ENCODE assay signal across 11 cellular contexts in genomic region chr6:56841751-56842150, GRCh38.
DNase-seq lines count a peak whose midpoint lies in the region; ATAC-seq and TF ChIP-seq lines count a peak whose summit lies in the region.
"Had no signal": no experiment of that assay in that cellular context is flagged by ENCODE, and none has a peak within 500 bp of the region (broad histone marks: within the 10 kb centered on the region; RNA-seq: fewer than 3 reads in every experiment).

No MANE protein-coding gene starts in this region.

- H3K4me3 ChIP-seq in heart left ventricle (peak overlapping the region; percentile 28 to 90 (median 75)), brain microvascular endothelial cell (ENCODE audit: low read depth, low read length) (peak overlapping the region; percentile 69), lower lobe of right lung (peak overlapping the region; percentile 67), upper lobe of right lung (peak overlapping the region; percentile 60)

- no peaks in the 10 kb centered on the region for H3K27me3 ChIP-seq in heart left ventricle
- no peaks in the 10 kb centered on the region for H3K27me3 ChIP-seq in brain microvascular endothelial cell (replicated peaks)
- no peaks in the 10 kb centered on the region for H3K27me3 ChIP-seq in lower lobe of right lung (ENCODE audit: low read depth)
- no peaks in the 10 kb centered on the region for H3K27me3 ChIP-seq in upper lobe of right lung

- peaks cover 0 to 50% (median 19%) of the 10 kb centered on the region in 12 donors for H3K4me1 ChIP-seq in heart left ventricle
- H3K4me1 ChIP-seq in lower lobe of right lung: peaks cover 7% of the 10 kb centered on the region
- H3K4me1 ChIP-seq in upper lobe of right lung: no peaks in the 10 kb centered on the region

- ATAC-seq in heart left ventricle: no peak
- no peak for ATAC-seq in left ventricle myocardium superior
- no peak for ATAC-seq in lower lobe of right lung
- ATAC-seq in upper lobe of right lung: no peak
- ATAC-seq in GM21529 (IDR thresholded peaks at IDR 0.05; ENCODE audit: unreplicated experiment): no peak

- WGBS in heart left ventricle, 4 donors: 27 to 43% (median 36%) methylated on average over 1 of the region's 1 CpG

- TF ChIP-seq CTCF in heart left ventricle (IDR thresholded peaks at IDR 0.05) (no peak), brain microvascular endothelial cell (IDR thresholded peaks at IDR 0.05; ENCODE audit: low read depth, low read length, missing control alignments) (no peak), lower lobe of right lung (IDR thresholded peaks at IDR 0.05) (no peak), upper lobe of right lung (IDR thresholded peaks at IDR 0.05) (no peak)

- DNase-seq in heart left ventricle (no peak), left ventricle myocardium superior (no peak), brain microvascular endothelial cell (no peak), lower lobe of right lung (no peak), upper lobe of right lung (no peak), dermis blood vessel endothelial cell (no peak)
- DNase-seq in effector CD8-positive, alpha-beta T cell (lab: John Stamatoyannopoulos, UW): no peak
- DNase-seq: head of caudate nucleus, NCI-H1048, posterior cingulate gyrus had no signal

- in situ Hi-C loops in brain microvascular endothelial cell (cut with HindIII; ENCODE audit: low pct_ligation_motif_present, low sequenced_read_pairs): no loop called here

- H3K36me3 ChIP-seq in heart left ventricle: no peaks in the 10 kb centered on the region
- no peaks in the 10 kb centered on the region for H3K36me3 ChIP-seq in brain microvascular endothelial cell (replicated peaks)
- no peaks in the 10 kb centered on the region for H3K36me3 ChIP-seq in lower lobe of right lung
- H3K36me3 ChIP-seq in upper lobe of right lung: no peaks in the 10 kb centered on the region

- no peak for TF ChIP-seq POLR2A in heart left ventricle (IDR thresholded peaks at IDR 0.05)

- H3K27ac ChIP-seq in heart left ventricle (peak overlapping the region; percentile 24 to 97 (median 92)), brain microvascular endothelial cell (peak overlapping the region; percentile 81), lower lobe of right lung (peak overlapping the region; percentile 56), upper lobe of right lung (peak overlapping the region; percentile 28)

- no peaks in the 10 kb centered on the region for H3K9me3 ChIP-seq in heart left ventricle
- H3K9me3 ChIP-seq in lower lobe of right lung: no peaks in the 10 kb centered on the region
- no peaks in the 10 kb centered on the region for H3K9me3 ChIP-seq in upper lobe of right lung

- intact Hi-C loops in heart left ventricle (cut with DNase I): loop anchor here in 7 of 10 donors (2.0 to 5.0 kb wide), 6 partner anchors 27 to 129 kb away; no protein-coding TSS in a partner anchor
- intact Hi-C loops in left ventricle myocardium superior (cut with micrococcal nuclease): loop anchor here (5.0 to 10.0 kb wide), 2 partner anchors 77 to 129 kb away; no protein-coding TSS in a partner anchor
- intact Hi-C loops in lower lobe of right lung (cut with DNase I): loop anchor here (10.0 kb wide), 1 partner anchor 207 kb away; no protein-coding TSS in a partner anchor
- intact Hi-C loops in upper lobe of right lung (cut with DNase I): no loop called here

Comparison
In these comparisons a context has a peak if more than half of its experiments do, and no peak if none do; other contexts are left out.
1. H3K27ac ChIP-seq: peak in every context shown above with its lines; median percentile 92 in heart left ventricle; 81 in brain microvascular endothelial cell; 56 in lower lobe of right lung; 28 in upper lobe of right lung.